Comparison of ENCODE assay signal across 8 cellular contexts in genomic region chr10:12707461-12708185, GRCh38.
DNase-seq lines count a peak whose midpoint lies in the region; ATAC-seq lines count a peak whose summit lies in the region.

No MANE protein-coding gene starts in this region.

- no peaks in the 10 kb centered on the region for H3K9me3 ChIP-seq in adipocyte (ENCODE audit: control insufficient read depth, low read length)
- H3K9me3 ChIP-seq in right cardiac atrium (ENCODE audit: control insufficient read depth, low read length): no peaks in the 10 kb centered on the region
- H3K9me3 ChIP-seq in skeletal muscle tissue (ENCODE audit: control insufficient read depth in 3 of 3, low read length in 3 of 3): no peaks in the 10 kb centered on the region

- H3K9ac ChIP-seq in adipocyte (ENCODE audit: low read length): peak overlapping the region; percentile 52
- no peak overlapping the region for H3K9ac ChIP-seq in skeletal muscle tissue (ENCODE audit: low read depth in 1 of 3, low read length in 3 of 3)

- peak overlapping the region; percentile 92 for H3K27ac ChIP-seq in right cardiac atrium (ENCODE audit: low read length)
- H3K27ac ChIP-seq in skeletal muscle tissue (ENCODE audit: low read depth, low read length): peak overlapping the region; percentile 73

- peaks cover 71% of the 10 kb centered on the region for H3K4me1 ChIP-seq in adipocyte (ENCODE audit: control insufficient read depth, insufficient read depth, low read length)
- H3K4me1 ChIP-seq in right cardiac atrium (ENCODE audit: control insufficient read depth, insufficient read depth, low read length): peaks cover 7% of the 10 kb centered on the region
- H3K4me1 ChIP-seq in skeletal muscle tissue (ENCODE audit: control insufficient read depth in 3 of 3, insufficient read depth in 3 of 3, low read length in 3 of 3): peaks cover 14 to 31% (median 24%) of the 10 kb centered on the region in 3 donors

- H3K27me3 ChIP-seq in adipocyte (replicated peaks; ENCODE audit: control insufficient read depth, insufficient read depth, low read length): no peaks in the 10 kb centered on the region
- H3K27me3 ChIP-seq in right cardiac atrium (ENCODE audit: control insufficient read depth, insufficient read depth): no peaks in the 10 kb centered on the region
- no peaks in the 10 kb centered on the region for H3K27me3 ChIP-seq in skeletal muscle tissue (ENCODE audit: control insufficient read depth in 3 of 3, insufficient read depth in 3 of 3, low read length in 3 of 3)

- H3K36me3 ChIP-seq in adipocyte (ENCODE audit: control insufficient read depth, insufficient read depth, low read length, severe bottlenecking): no peaks in the 10 kb centered on the region
- H3K36me3 ChIP-seq in skeletal muscle tissue (ENCODE audit: control insufficient read depth in 3 of 3, insufficient read depth in 3 of 3, low read length in 3 of 3): no peaks in the 10 kb centered on the region

- peak overlapping the region; percentile 17 for H3K4me3 ChIP-seq in adipocyte (ENCODE audit: low read length)
- no peak overlapping the region for H3K4me3 ChIP-seq in right cardiac atrium (ENCODE audit: low read length)
- H3K4me3 ChIP-seq in skeletal muscle tissue (ENCODE audit: low read length in 3 of 3): no peak overlapping the region

- WGBS in right cardiac atrium: 43% methylated on average over 10 of the region's 10 CpGs

- intact Hi-C loops in right cardiac atrium (cut with DNase I): no loop called here

- peak; percentile 21 to 32 for ATAC-seq in activated CD4-positive, CD25-positive, alpha-beta regulatory T cell treated with anti-CD3 and anti-CD28 coated beads, Interleukin-2, amount 50 U/mL, for 24 hours
- ATAC-seq in right cardiac atrium: peak; percentile 80 to 82
- no peak for ATAC-seq in esophagus mucosa
- ATAC-seq in GM21619 (IDR thresholded peaks at IDR 0.05; ENCODE audit: unreplicated experiment): no peak

- DNase-seq in activated CD4-positive, CD25-positive, alpha-beta regulatory T cell (lab: John Stamatoyannopoulos, UW): no peak
- DNase-seq in NCI-H146 treated with DMSO at 0.1 percent for 48 hours (lab: John Stamatoyannopoulos, UW; ENCODE audit: unreplicated experiment): peak; percentile 83
- peak; percentile 90 for DNase-seq in adipocyte (ENCODE audit: low read depth)
- peak; percentile 29 to 63 (median 59) for DNase-seq in right cardiac atrium

Comparison
In these comparisons a context has a peak if more than half of its experiments do, and no peak if none do; other contexts are left out.
1. ATAC-seq: peak in activated CD4-positive, CD25-positive, alpha-beta regulatory T cell treated with anti-CD3 and anti-CD28 coated beads, Interleukin-2, amount 50 U/mL, for 24 hours (2 of 2) and right cardiac atrium (2 of 2); none in esophagus mucosa (single experiment) and GM21619 (single experiment).
2. DNase-seq: peak in NCI-H146 treated with DMSO at 0.1 percent for 48 hours (single experiment), adipocyte (single experiment) and right cardiac atrium (3 of 3); none in activated CD4-positive, CD25-positive, alpha-beta regulatory T cell (0 of 4).